In the genomic region with DNA sequence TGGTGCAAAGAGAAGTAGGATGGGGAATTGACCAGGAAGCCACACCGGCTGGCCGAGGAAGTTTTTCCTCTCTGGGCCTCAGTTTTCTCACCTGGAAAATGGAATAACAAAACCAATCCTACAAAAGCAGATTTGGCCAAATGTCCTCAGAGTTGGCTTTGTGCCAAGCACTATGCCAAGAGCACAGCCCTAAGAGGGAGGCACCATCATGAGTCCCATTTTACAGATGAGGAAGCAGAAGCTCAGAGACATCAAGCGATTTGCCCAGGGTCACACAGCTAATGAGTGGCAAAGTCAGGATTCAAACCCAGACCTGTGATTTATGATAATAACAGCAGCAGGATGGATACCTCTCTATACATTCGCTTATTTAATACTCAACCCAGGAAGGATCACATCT, we compare ENCODE assay signal across 1 cellular context.
TF ChIP-seq lines count a peak whose summit lies in the region.

No MANE protein-coding gene starts in this region.

TF ChIP-seq in K562, 482 proteins besides CTCF, POLR2A, EP300 and RAD21 (continues in another document):
- TF ChIP-seq RCOR1 (IDR thresholded peaks at IDR 0.05; ENCODE audit: borderline replicate concordance in 1 of 2, low read depth in 2 of 2, low read length in 2 of 2) = 0 out of 4 replicates have a peak, but pooled peaks of 1 of the 2 experiments have one; percentile 15
- no peak for TF ChIP-seq COPS2 (conservative IDR thresholded peaks at IDR 0.05)
- TF ChIP-seq BDP1 (IDR thresholded peaks at IDR 0.05; ENCODE audit: insufficient read depth, insufficient read length) = no peak
- TF ChIP-seq ZKSCAN1 (IDR thresholded peaks at IDR 0.05; ENCODE audit: low read depth, low read length) = no peak
- no peak for TF ChIP-seq ARID1B (IDR thresholded peaks at IDR 0.05)
- no peak for TF ChIP-seq ZNF133 (CRISPR knock-in tag; IDR thresholded peaks at IDR 0.05)
- TF ChIP-seq HMG20B (CRISPR knock-in tag; IDR thresholded peaks at IDR 0.05) = no peak
- no peak for TF ChIP-seq PRMT5 (CRISPR knock-in tag; IDR thresholded peaks at IDR 0.05)
- TF ChIP-seq HLTF (IDR thresholded peaks at IDR 0.05) = no peak
- TF ChIP-seq TAL1 (IDR thresholded peaks at IDR 0.05) = no peak
- no peak for TF ChIP-seq ATF1 (CRISPR knock-in tag; IDR thresholded peaks at IDR 0.05)
- TF ChIP-seq ATF1 (tag; IDR thresholded peaks at IDR 0.05) = no peak
- no peak for TF ChIP-seq PURB (CRISPR knock-in tag; IDR thresholded peaks at IDR 0.05; ENCODE audit: low read depth)
- no peak for TF ChIP-seq NCOR1 (IDR thresholded peaks at IDR 0.05)
- TF ChIP-seq ADNP (tag; IDR thresholded peaks at IDR 0.05) = peak; percentile 87
- no peak for TF ChIP-seq STAG1 (CRISPR knock-in tag; IDR thresholded peaks at IDR 0.05; ENCODE audit: borderline replicate concordance)
- TF ChIP-seq SMC3 (conservative IDR thresholded peaks at IDR 0.05; ENCODE audit: insufficient read depth, low read depth, low read length) = no peak
- TF ChIP-seq, protein P1, sequence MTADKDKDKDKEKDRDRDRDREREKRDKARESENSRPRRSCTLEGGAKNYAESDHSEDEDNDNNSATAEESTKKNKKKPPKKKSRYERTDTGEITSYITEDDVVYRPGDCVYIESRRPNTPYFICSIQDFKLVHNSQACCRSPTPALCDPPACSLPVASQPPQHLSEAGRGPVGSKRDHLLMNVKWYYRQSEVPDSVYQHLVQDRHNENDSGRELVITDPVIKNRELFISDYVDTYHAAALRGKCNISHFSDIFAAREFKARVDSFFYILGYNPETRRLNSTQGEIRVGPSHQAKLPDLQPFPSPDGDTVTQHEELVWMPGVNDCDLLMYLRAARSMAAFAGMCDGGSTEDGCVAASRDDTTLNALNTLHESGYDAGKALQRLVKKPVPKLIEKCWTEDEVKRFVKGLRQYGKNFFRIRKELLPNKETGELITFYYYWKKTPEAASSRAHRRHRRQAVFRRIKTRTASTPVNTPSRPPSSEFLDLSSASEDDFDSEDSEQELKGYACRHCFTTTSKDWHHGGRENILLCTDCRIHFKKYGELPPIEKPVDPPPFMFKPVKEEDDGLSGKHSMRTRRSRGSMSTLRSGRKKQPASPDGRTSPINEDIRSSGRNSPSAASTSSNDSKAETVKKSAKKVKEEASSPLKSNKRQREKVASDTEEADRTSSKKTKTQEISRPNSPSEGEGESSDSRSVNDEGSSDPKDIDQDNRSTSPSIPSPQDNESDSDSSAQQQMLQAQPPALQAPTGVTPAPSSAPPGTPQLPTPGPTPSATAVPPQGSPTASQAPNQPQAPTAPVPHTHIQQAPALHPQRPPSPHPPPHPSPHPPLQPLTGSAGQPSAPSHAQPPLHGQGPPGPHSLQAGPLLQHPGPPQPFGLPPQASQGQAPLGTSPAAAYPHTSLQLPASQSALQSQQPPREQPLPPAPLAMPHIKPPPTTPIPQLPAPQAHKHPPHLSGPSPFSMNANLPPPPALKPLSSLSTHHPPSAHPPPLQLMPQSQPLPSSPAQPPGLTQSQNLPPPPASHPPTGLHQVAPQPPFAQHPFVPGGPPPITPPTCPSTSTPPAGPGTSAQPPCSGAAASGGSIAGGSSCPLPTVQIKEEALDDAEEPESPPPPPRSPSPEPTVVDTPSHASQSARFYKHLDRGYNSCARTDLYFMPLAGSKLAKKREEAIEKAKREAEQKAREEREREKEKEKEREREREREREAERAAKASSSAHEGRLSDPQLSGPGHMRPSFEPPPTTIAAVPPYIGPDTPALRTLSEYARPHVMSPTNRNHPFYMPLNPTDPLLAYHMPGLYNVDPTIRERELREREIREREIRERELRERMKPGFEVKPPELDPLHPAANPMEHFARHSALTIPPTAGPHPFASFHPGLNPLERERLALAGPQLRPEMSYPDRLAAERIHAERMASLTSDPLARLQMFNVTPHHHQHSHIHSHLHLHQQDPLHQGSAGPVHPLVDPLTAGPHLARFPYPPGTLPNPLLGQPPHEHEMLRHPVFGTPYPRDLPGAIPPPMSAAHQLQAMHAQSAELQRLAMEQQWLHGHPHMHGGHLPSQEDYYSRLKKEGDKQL (CRISPR knock-in tag; IDR thresholded peaks at IDR 0.05; ENCODE audit: borderline replicate concordance) = no peak
- TF ChIP-seq KAT2B (IDR thresholded peaks at IDR 0.05; ENCODE audit: low read depth, low read length) = no peak
- 0 out of 2 replicates have a peak, but pooled peaks have one; percentile 60 for TF ChIP-seq PTBP1 (IDR thresholded peaks at IDR 0.05; ENCODE audit: low read depth, low read length)
- TF ChIP-seq KDM1A (IDR thresholded peaks at IDR 0.05) = peak; percentile 63 to 76
- TF ChIP-seq SNIP1 (IDR thresholded peaks at IDR 0.05; ENCODE audit: low read depth) = no peak
- TF ChIP-seq RBM14 (IDR thresholded peaks at IDR 0.05; ENCODE audit: borderline replicate concordance, insufficient read depth, low read depth, low read length) = no peak
- TF ChIP-seq, protein P2, sequence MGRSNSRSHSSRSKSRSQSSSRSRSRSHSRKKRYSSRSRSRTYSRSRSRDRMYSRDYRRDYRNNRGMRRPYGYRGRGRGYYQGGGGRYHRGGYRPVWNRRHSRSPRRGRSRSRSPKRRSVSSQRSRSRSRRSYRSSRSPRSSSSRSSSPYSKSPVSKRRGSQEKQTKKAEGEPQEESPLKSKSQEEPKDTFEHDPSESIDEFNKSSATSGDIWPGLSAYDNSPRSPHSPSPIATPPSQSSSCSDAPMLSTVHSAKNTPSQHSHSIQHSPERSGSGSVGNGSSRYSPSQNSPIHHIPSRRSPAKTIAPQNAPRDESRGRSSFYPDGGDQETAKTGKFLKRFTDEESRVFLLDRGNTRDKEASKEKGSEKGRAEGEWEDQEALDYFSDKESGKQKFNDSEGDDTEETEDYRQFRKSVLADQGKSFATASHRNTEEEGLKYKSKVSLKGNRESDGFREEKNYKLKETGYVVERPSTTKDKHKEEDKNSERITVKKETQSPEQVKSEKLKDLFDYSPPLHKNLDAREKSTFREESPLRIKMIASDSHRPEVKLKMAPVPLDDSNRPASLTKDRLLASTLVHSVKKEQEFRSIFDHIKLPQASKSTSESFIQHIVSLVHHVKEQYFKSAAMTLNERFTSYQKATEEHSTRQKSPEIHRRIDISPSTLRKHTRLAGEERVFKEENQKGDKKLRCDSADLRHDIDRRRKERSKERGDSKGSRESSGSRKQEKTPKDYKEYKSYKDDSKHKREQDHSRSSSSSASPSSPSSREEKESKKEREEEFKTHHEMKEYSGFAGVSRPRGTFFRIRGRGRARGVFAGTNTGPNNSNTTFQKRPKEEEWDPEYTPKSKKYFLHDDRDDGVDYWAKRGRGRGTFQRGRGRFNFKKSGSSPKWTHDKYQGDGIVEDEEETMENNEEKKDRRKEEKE (IDR thresholded peaks at IDR 0.05; ENCODE audit: borderline replicate concordance in 1 of 2, control insufficient read depth in 1 of 2, low read depth in 2 of 2, low read length in 1 of 2) = no peak
- TF ChIP-seq, protein P3, sequence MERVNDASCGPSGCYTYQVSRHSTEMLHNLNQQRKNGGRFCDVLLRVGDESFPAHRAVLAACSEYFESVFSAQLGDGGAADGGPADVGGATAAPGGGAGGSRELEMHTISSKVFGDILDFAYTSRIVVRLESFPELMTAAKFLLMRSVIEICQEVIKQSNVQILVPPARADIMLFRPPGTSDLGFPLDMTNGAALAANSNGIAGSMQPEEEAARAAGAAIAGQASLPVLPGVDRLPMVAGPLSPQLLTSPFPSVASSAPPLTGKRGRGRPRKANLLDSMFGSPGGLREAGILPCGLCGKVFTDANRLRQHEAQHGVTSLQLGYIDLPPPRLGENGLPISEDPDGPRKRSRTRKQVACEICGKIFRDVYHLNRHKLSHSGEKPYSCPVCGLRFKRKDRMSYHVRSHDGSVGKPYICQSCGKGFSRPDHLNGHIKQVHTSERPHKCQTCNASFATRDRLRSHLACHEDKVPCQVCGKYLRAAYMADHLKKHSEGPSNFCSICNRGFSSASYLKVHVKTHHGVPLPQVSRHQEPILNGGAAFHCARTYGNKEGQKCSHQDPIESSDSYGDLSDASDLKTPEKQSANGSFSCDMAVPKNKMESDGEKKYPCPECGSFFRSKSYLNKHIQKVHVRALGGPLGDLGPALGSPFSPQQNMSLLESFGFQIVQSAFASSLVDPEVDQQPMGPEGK (CRISPR knock-in tag; IDR thresholded peaks at IDR 0.05; ENCODE audit: borderline replicate concordance) = no peak
- TF ChIP-seq EGR1 (conservative IDR thresholded peaks at IDR 0.05) = no peak
- no peak for TF ChIP-seq PTTG1 (tag; IDR thresholded peaks at IDR 0.05; ENCODE audit: low read depth)
- TF ChIP-seq ZNF507 (tag; conservative IDR thresholded peaks at IDR 0.05) = no peak
- TF ChIP-seq FIP1L1 (IDR thresholded peaks at IDR 0.05; ENCODE audit: low read depth, low read length, poor library complexity, severe bottlenecking) = no peak
- no peak for TF ChIP-seq ZNF644 (tag; IDR thresholded peaks at IDR 0.05; ENCODE audit: low read depth)
- no peak for TF ChIP-seq JUNB (CRISPR knock-in tag; conservative IDR thresholded peaks at IDR 0.05)
- peak; percentile 82 for TF ChIP-seq ZFP36 (IDR thresholded peaks at IDR 0.05; ENCODE audit: low read depth, low read length, partially characterized antibody)
- TF ChIP-seq XRCC5 (IDR thresholded peaks at IDR 0.05; ENCODE audit: low read depth, low read length) = no peak
- no peak for TF ChIP-seq ZKSCAN3 (CRISPR knock-in tag; IDR thresholded peaks at IDR 0.05)
- TF ChIP-seq RFX1 (IDR thresholded peaks at IDR 0.05) = no peak
- TF ChIP-seq, protein P4, sequence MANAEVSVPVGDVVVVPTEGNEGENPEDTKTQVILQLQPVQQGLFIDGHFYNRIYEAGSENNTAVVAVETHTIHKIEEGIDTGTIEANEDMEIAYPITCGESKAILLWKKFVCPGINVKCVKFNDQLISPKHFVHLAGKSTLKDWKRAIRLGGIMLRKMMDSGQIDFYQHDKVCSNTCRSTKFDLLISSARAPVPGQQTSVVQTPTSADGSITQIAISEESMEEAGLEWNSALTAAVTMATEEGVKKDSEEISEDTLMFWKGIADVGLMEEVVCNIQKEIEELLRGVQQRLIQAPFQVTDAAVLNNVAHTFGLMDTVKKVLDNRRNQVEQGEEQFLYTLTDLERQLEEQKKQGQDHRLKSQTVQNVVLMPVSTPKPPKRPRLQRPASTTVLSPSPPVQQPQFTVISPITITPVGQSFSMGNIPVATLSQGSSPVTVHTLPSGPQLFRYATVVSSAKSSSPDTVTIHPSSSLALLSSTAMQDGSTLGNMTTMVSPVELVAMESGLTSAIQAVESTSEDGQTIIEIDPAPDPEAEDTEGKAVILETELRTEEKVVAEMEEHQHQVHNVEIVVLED (CRISPR knock-in tag; IDR thresholded peaks at IDR 0.05) = no peak
- no peak for TF ChIP-seq HCFC1 (IDR thresholded peaks at IDR 0.05; ENCODE audit: low read depth, low read length)
- peak; percentile 79 for TF ChIP-seq NFIX (CRISPR knock-in tag; IDR thresholded peaks at IDR 0.05; ENCODE audit: low read depth)
- no peak for TF ChIP-seq ZNF217 (CRISPR knock-in tag; IDR thresholded peaks at IDR 0.05)
- TF ChIP-seq, protein P5, sequence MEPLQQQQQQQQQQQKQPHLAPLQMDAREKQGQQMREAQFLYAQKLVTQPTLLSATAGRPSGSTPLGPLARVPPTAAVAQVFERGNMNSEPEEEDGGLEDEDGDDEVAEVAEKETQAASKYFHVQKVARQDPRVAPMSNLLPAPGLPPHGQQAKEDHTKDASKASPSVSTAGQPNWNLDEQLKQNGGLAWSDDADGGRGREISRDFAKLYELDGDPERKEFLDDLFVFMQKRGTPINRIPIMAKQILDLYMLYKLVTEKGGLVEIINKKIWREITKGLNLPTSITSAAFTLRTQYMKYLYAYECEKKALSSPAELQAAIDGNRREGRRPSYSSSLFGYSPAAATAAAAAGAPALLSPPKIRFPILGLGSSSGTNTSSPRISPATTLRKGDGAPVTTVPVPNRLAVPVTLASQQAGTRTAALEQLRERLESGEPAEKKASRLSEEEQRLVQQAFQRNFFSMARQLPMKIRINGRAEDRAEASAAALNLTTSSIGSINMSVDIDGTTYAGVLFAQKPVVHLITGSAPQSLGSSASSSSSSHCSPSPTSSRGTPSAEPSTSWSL (CRISPR knock-in tag; IDR thresholded peaks at IDR 0.05; ENCODE audit: borderline replicate concordance) = no peak
- TF ChIP-seq, protein P6, sequence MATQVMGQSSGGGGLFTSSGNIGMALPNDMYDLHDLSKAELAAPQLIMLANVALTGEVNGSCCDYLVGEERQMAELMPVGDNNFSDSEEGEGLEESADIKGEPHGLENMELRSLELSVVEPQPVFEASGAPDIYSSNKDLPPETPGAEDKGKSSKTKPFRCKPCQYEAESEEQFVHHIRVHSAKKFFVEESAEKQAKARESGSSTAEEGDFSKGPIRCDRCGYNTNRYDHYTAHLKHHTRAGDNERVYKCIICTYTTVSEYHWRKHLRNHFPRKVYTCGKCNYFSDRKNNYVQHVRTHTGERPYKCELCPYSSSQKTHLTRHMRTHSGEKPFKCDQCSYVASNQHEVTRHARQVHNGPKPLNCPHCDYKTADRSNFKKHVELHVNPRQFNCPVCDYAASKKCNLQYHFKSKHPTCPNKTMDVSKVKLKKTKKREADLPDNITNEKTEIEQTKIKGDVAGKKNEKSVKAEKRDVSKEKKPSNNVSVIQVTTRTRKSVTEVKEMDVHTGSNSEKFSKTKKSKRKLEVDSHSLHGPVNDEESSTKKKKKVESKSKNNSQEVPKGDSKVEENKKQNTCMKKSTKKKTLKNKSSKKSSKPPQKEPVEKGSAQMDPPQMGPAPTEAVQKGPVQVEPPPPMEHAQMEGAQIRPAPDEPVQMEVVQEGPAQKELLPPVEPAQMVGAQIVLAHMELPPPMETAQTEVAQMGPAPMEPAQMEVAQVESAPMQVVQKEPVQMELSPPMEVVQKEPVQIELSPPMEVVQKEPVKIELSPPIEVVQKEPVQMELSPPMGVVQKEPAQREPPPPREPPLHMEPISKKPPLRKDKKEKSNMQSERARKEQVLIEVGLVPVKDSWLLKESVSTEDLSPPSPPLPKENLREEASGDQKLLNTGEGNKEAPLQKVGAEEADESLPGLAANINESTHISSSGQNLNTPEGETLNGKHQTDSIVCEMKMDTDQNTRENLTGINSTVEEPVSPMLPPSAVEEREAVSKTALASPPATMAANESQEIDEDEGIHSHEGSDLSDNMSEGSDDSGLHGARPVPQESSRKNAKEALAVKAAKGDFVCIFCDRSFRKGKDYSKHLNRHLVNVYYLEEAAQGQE (CRISPR knock-in tag; IDR thresholded peaks at IDR 0.05; ENCODE audit: low read depth) = no peak
- TF ChIP-seq, protein P7, sequence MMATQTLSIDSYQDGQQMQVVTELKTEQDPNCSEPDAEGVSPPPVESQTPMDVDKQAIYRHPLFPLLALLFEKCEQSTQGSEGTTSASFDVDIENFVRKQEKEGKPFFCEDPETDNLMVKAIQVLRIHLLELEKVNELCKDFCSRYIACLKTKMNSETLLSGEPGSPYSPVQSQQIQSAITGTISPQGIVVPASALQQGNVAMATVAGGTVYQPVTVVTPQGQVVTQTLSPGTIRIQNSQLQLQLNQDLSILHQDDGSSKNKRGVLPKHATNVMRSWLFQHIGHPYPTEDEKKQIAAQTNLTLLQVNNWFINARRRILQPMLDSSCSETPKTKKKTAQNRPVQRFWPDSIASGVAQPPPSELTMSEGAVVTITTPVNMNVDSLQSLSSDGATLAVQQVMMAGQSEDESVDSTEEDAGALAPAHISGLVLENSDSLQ (IDR thresholded peaks at IDR 0.05) = no peak
- TF ChIP-seq ZNF224 (CRISPR knock-in tag; IDR thresholded peaks at IDR 0.05) = no peak
- no peak for TF ChIP-seq CBFB (CRISPR knock-in tag; IDR thresholded peaks at IDR 0.05)
- no peak for TF ChIP-seq POLR2H (tag; IDR thresholded peaks at IDR 0.05; ENCODE audit: low read depth)
